In genomic region chr14:31752867-31753661, GRCh38 we compare ENCODE assay signal across 32 cellular contexts.
DNase-seq lines count a peak whose midpoint lies in the region; ATAC-seq and TF ChIP-seq lines count a peak whose summit lies in the region.
"Had no signal": no experiment of that assay in that cellular context is flagged by ENCODE, and none has a peak within 500 bp of the region (broad histone marks: within the 10 kb centered on the region; RNA-seq: fewer than 3 reads in every experiment).

No MANE protein-coding gene starts in this region.

- H3K4me1 ChIP-seq in neuronal stem cell (ENCODE audit: control insufficient read depth in 2 of 2, insufficient read depth in 1 of 2, low read depth in 1 of 2, low read length in 2 of 2), result no peaks in the 10 kb centered on the region
- H3K4me1 ChIP-seq: gastroesophageal sphincter, lower lobe of right lung, psoas muscle, thyroid gland, uterus had no signal

- H2BK120ac ChIP-seq in neuronal stem cell (ENCODE audit: low read depth, low read length), result no peak overlapping the region

- peak overlapping the region; percentile 39 for H4K91ac ChIP-seq in neuronal stem cell (ENCODE audit: low read depth, low read length, poor library complexity)

- H2BK12ac ChIP-seq in neuronal stem cell (ENCODE audit: low read length), result no peak overlapping the region

- no peaks in the 10 kb centered on the region for H3K27me3 Mint-ChIP-seq in activated naive CD4-positive, alpha-beta T cell treated with anti-CD3 and anti-CD28 coated beads for 36 hours (ENCODE audit: low read depth)
- H3K27me3 Mint-ChIP-seq: activated naive CD8-positive, alpha-beta T cell treated with anti-CD3 and anti-CD28 coated beads, Interleukin-2, amount 10 ng/mL, durations not matched to agents 7 days and 5 days; B cell; CD4-positive, alpha-beta memory T cell; IgD-negative memory B cell; naive B cell had no signal

- H3K4me3 ChIP-seq in neuronal stem cell (ENCODE audit: low read length in 2 of 2), result no peak overlapping the region
- H3K4me3 ChIP-seq: cardiac muscle cell, gastroesophageal sphincter, GM23248, hepatocyte, lower lobe of right lung, psoas muscle, thyroid gland, uterus had no signal

- peak overlapping the region; percentile 72 for H3K18ac ChIP-seq in neuronal stem cell (ENCODE audit: low read length)

- peak; percentile 59 for ATAC-seq in HG02973 (IDR thresholded peaks at IDR 0.05; ENCODE audit: unreplicated experiment)
- ATAC-seq: gastroesophageal sphincter, lower lobe of right lung, psoas muscle had no signal

- no peak overlapping the region for H2BK15ac ChIP-seq in neuronal stem cell (ENCODE audit: low read length)

- in situ Hi-C loops in GM13976 (cut with MboI; ENCODE audit: low sequenced_read_pairs, unreplicated experiment), result no loop called here

- no peak overlapping the region for H3K4me3 Mint-ChIP-seq in activated naive CD4-positive, alpha-beta T cell treated with anti-CD3 and anti-CD28 coated beads for 36 hours
- H3K4me3 Mint-ChIP-seq: activated naive CD8-positive, alpha-beta T cell treated with anti-CD3 and anti-CD28 coated beads, Interleukin-2, amount 10 ng/mL, durations not matched to agents 7 days and 5 days; B cell; CD4-positive, alpha-beta memory T cell; IgD-negative memory B cell had no signal

- H3K27ac ChIP-seq in neuronal stem cell (replicated peaks; ENCODE audit: low read length), result no peak overlapping the region
- H3K27ac ChIP-seq: cardiac muscle cell, gastroesophageal sphincter, GM23248, hepatocyte, lower lobe of right lung, psoas muscle, thyroid gland, uterus, VCaP had no signal

- no peak overlapping the region for H2AFZ ChIP-seq in neuronal stem cell (ENCODE audit: low read length)
- H2AFZ ChIP-seq: GM23248, hepatocyte had no signal

- no peak overlapping the region for H3K4ac ChIP-seq in neuronal stem cell (ENCODE audit: low read length)

- no peak overlapping the region for H4K8ac ChIP-seq in neuronal stem cell (ENCODE audit: low read depth, low read length)

- no CpG with 5 or more reads among the region's 4 CpGs for WGBS in neuronal stem cell (ENCODE audit: extremely low coverage in 2 of 2, insufficient read length in 2 of 2, insufficient replicate concordance in 1 of 2), 2 donors

- peaks cover 41% of the 10 kb centered on the region for H3K36me3 Mint-ChIP-seq in activated naive CD4-positive, alpha-beta T cell treated with anti-CD3 and anti-CD28 coated beads for 36 hours (ENCODE audit: low read depth)

- TF ChIP-seq CTCF in GM13976 (IDR thresholded peaks at IDR 0.05; ENCODE audit: borderline replicate concordance, control extremely low read depth, extremely low read depth, insufficient read depth, missing control alignments), result no peak

- no peak overlapping the region for H3K9ac ChIP-seq in neuronal stem cell (ENCODE audit: low read depth, low read length, poor library complexity)
- H3K9ac ChIP-seq: GM23248 had no signal

- no peaks in the 10 kb centered on the region for H3K79me1 ChIP-seq in neuronal stem cell (ENCODE audit: low read depth, low read length)

- H3K36me3 ChIP-seq in neuronal stem cell (replicated peaks in 1 of 2; ENCODE audit: control insufficient read depth in 2 of 2, insufficient read depth in 2 of 2, low read length in 2 of 2), result no peaks in the 10 kb centered on the region
- H3K36me3 ChIP-seq: cardiac muscle cell, lower lobe of right lung, thyroid gland, uterus had no signal

- H3K9me3 Mint-ChIP-seq in activated naive CD4-positive, alpha-beta T cell treated with anti-CD3 and anti-CD28 coated beads for 36 hours, result peaks cover 29% of the 10 kb centered on the region

- intact Hi-C loops in activated naive CD4-positive, alpha-beta T cell treated with anti-CD3 and anti-CD28 coated beads for 36 hours (cut with micrococcal nuclease), result no loop called here

- H2BK5ac ChIP-seq in neuronal stem cell (ENCODE audit: low read length), result no peak overlapping the region

- H3K4me2 ChIP-seq in neuronal stem cell (ENCODE audit: insufficient read depth, low read length, poor library complexity, severe bottlenecking), result no peak overlapping the region
- H3K4me2 ChIP-seq: hepatocyte had no signal

- DNase-seq in activated naive CD4-positive, alpha-beta T cell treated with anti-CD3 and anti-CD28 coated beads for 36 hours, result peak; percentile 4
- no peak for DNase-seq in activated naive CD4-positive, alpha-beta T cell (lab: John Stamatoyannopoulos, UW)
- peak; percentile 6 for DNase-seq in GM13976 (ENCODE audit: low spot score)
- DNase-seq in neuronal stem cell (ENCODE audit: low spot score), result no peak
- DNase-seq in NCI-H2227 treated with DMSO at 0.1 percent for 48 hours (lab: John Stamatoyannopoulos, UW), result no peak
- DNase-seq in hippocampal formation (lab: John Stamatoyannopoulos, UW), result no peak
- DNase-seq: ACHN; activated CD4-positive, alpha-beta T cell treated with anti-CD3 and anti-CD28 coated beads, Interleukin-2, amount 50 U/mL, for 1 hour; activated CD8-positive, alpha-beta memory T cell treated with anti-CD3 and anti-CD28 coated beads, Interleukin-2, amount 50 U/mL, for 4 hours; activated naive CD8-positive, alpha-beta T cell treated with anti-CD3 and anti-CD28 coated beads, Interleukin-2, amount 10 ng/mL, durations not matched to agents 7 days and 5 days; CD4-positive, alpha-beta memory T cell; GM23248; lower lobe of right lung; midbrain; naive B cell; NCI-H1092; NCI-H1930; NCI-H2171 treated with DMSO at 0.1 percent for 48 hours; NCI-H510A treated with DMSO at 0.1 percent for 48 hours; nucleus accumbens; psoas muscle; SW 1271; thyroid gland; uterus had no signal

- H3K27me3 ChIP-seq in neuronal stem cell (ENCODE audit: control insufficient read depth in 3 of 3, insufficient read depth in 3 of 3, low read depth in 1 of 3, low read length in 3 of 3), result no peaks in the 10 kb centered on the region
- H3K27me3 ChIP-seq: cardiac muscle cell, gastroesophageal sphincter, hepatocyte, thyroid gland, uterus had no signal

- H3K9me3 ChIP-seq in neuronal stem cell (replicated peaks in 1 of 2; ENCODE audit: control insufficient read depth in 2 of 2, insufficient read depth in 1 of 2, low read depth in 1 of 2, low read length in 2 of 2), result peaks cover 4 to 7% of the 10 kb centered on the region in 2 donors
- H3K9me3 ChIP-seq: thyroid gland had no signal

- H3K4me1 Mint-ChIP-seq in activated naive CD4-positive, alpha-beta T cell treated with anti-CD3 and anti-CD28 coated beads for 36 hours (ENCODE audit: low read depth), result no peaks in the 10 kb centered on the region
- H3K4me1 Mint-ChIP-seq: activated naive CD8-positive, alpha-beta T cell treated with anti-CD3 and anti-CD28 coated beads, Interleukin-2, amount 10 ng/mL, durations not matched to agents 7 days and 5 days; B cell had no signal

- peak overlapping the region; percentile 58 for H2AK5ac ChIP-seq in neuronal stem cell (ENCODE audit: low read depth, low read length)

- H3K23ac ChIP-seq in neuronal stem cell (ENCODE audit: low read depth, low read length, poor library complexity), result no peak overlapping the region

- CTCF ChIA-PET in activated naive CD4-positive, alpha-beta T cell treated with anti-CD3 and anti-CD28 coated beads for 36 hours (lab: Charles Lee), result no interaction called here

- no peak overlapping the region for H3K14ac ChIP-seq in neuronal stem cell (ENCODE audit: low read length)

- H3K27ac Mint-ChIP-seq in activated naive CD4-positive, alpha-beta T cell treated with anti-CD3 and anti-CD28 coated beads for 36 hours, result no peak overlapping the region
- H3K27ac Mint-ChIP-seq: activated naive CD8-positive, alpha-beta T cell treated with anti-CD3 and anti-CD28 coated beads, Interleukin-2, amount 10 ng/mL, durations not matched to agents 7 days and 5 days; activated T-helper 2 cell treated with anti-CD3 and anti-CD28 coated beads, Interferon-gamma antibody, Interleukin-2, Interleukin-4, amounts not matched to agents 10 μg/mL and 5 μg/mL and 100 μg/mL, durations not matched to agents 14 hours and 24 hours and 36 hours; B cell; CD4-positive, alpha-beta memory T cell; IgD-negative memory B cell had no signal

Comparison
In these comparisons a context has a peak if more than half of its experiments do, and no peak if none do; other contexts are left out.
1. DNase-seq: peak in activated naive CD4-positive, alpha-beta T cell treated with anti-CD3 and anti-CD28 coated beads for 36 hours (single experiment) and GM13976 (single experiment); none in activated naive CD4-positive, alpha-beta T cell (0 of 4), neuronal stem cell (single experiment), NCI-H2227 treated with DMSO at 0.1 percent for 48 hours (single experiment) and hippocampal formation (0 of 2).